Comparison of ENCODE assay signal across 9 cellular contexts in genomic region chr12:92735131-92735721, GRCh38. TPM values are rescaled to one million over a fixed set of nuclear protein-coding genes. Genes with fewer than 3 reads are reported as not detected.
DNase-seq lines count a peak whose midpoint lies in the region; ATAC-seq and TF ChIP-seq lines count a peak whose summit lies in the region.
"Had no signal": no experiment of that assay in that cellular context is flagged by ENCODE, and none has a peak within 500 bp of the region (broad histone marks: within the 10 kb centered on the region; RNA-seq: fewer than 3 reads in every experiment).

No MANE protein-coding gene starts in this region.

- H3K27ac Mint-ChIP-seq in CD14-positive monocyte: peak overlapping the region in 1 of 7 donors; percentile 20

- ATAC-seq in GM19351 (IDR thresholded peaks at IDR 0.05; ENCODE audit: unreplicated experiment): peak; percentile 56
- ATAC-seq in HG03520 (IDR thresholded peaks at IDR 0.05; ENCODE audit: unreplicated experiment): no peak
- no peak for ATAC-seq in HG03025 (IDR thresholded peaks at IDR 0.05; ENCODE audit: low FRiP score, unreplicated experiment)

- H3K27me3 Mint-ChIP-seq in CD14-positive monocyte (ENCODE audit: low read depth in 3 of 3): peaks cover 0 to 3% (median 0%) of the 10 kb centered on the region in 3 donors

- intact Hi-C loops in prostate gland (cut with DNase I): no loop called here
- intact Hi-C loops in CD14-positive monocyte (cut with micrococcal nuclease): no loop called here

- H3K4me3 ChIP-seq in prostate gland: no peak overlapping the region

- peaks cover 0 to 3% (median 0%) of the 10 kb centered on the region in 7 donors for H3K9me3 Mint-ChIP-seq in CD14-positive monocyte

- H3K36me3 ChIP-seq in prostate gland: no peaks in the 10 kb centered on the region

- no peaks in the 10 kb centered on the region for H3K27me3 ChIP-seq in prostate gland (replicated peaks; ENCODE audit: insufficient read depth)

- H3K27ac ChIP-seq in epithelial cell of prostate: no peak overlapping the region
- no peak overlapping the region for H3K27ac ChIP-seq in prostate gland

- peaks cover 9% of the 10 kb centered on the region for H3K4me1 Mint-ChIP-seq in CD14-positive monocyte
- H3K4me1 Mint-ChIP-seq: neural crest cell had no signal

- no peaks in the 10 kb centered on the region for H3K9me3 ChIP-seq in prostate gland

- peak; percentile 36 for DNase-seq in NCI-H345 treated with DMSO at 0.1 percent for 48 hours (lab: John Stamatoyannopoulos, UW; ENCODE audit: unreplicated experiment)
- DNase-seq in epithelial cell of prostate (ENCODE audit: low read depth, low spot score): peak; percentile 41
- DNase-seq in prostate gland (ENCODE audit: low spot score): peak; percentile 23
- no peak for DNase-seq in middle frontal gyrus (ENCODE audit: extremely low spot score, low spot score)
- DNase-seq in CD14-positive monocyte (ENCODE audit: low spot score): no peak

- TF ChIP-seq POLR2A in prostate gland (IDR thresholded peaks at IDR 0.05): no peak

- H3K4me3 Mint-ChIP-seq in CD14-positive monocyte: no peak overlapping the region
- H3K4me3 Mint-ChIP-seq: neural crest cell had no signal

- WGBS in prostate gland: 20% methylated on average over 3 of the region's 3 CpGs

- TF ChIP-seq CTCF in prostate gland (IDR thresholded peaks at IDR 0.05) (no peak), CD14-positive monocyte (IDR thresholded peaks at IDR 0.05) (no peak)

- H3K4me1 ChIP-seq in prostate gland (replicated peaks): no peaks in the 10 kb centered on the region

- peaks cover 0 to 1% of the 10 kb centered on the region in 2 donors for H3K36me3 Mint-ChIP-seq in CD14-positive monocyte

RNA-seq across cellular contexts. Expression of gene PLEKHG7, which starts 32.4 kb away (rescaled TPM):
- 1 to 10 TPM in 1 of 2 donors, under 1 TPM in 1; 0.50 to 1.4 TPM for total RNA-seq in prostate gland
- polyA plus RNA-seq in CD14-positive monocyte: not detected
- total RNA-seq: neural crest cell had no signal

Comparison
In these comparisons a context has a peak if more than half of its experiments do, and no peak if none do; other contexts are left out.
1. DNase-seq: peak in NCI-H345 treated with DMSO at 0.1 percent for 48 hours (single experiment), epithelial cell of prostate (single experiment) and prostate gland (single experiment); none in middle frontal gyrus (single experiment) and CD14-positive monocyte (single experiment).